In the genomic region with DNA sequence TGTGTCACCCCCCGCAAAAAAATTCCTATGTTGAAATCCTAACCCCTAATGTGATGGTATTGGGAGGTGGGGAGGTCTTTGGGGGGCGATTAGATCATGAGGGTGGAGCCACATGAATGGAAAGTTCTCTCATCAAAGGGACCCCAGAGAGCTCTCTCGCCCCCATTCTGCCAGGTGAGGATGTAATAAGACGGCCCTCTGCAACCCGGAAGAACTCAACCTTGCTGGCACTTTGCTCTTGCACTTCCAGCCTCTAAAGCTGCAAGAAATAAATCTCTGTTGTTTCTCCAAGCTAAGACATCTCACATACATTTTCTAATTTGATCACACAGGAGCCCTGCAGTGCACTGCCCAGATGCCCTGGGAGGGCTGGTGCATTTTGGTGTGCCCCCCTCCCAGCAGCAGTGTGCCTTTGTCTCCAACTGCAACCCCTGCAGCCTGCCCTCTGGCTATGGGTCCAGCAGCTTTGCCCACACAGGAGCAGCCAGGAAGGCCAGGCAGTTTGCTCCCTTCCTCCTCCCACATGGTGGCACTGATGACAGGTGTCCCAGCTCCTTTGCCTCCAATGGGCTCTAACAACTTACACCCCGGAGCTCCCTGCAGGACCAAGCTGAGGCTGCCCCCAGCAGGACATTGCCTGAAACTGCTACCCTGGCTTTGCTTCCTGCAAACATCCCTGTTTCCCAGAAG, we compare ENCODE assay signal across 9 cellular contexts. TPM values are rescaled to one million over a fixed set of nuclear protein-coding genes. Genes with fewer than 3 reads are reported as not detected.
DNase-seq lines count a peak whose midpoint lies in the region; ATAC-seq, FAIRE-seq and TF ChIP-seq lines count a peak whose summit lies in the region.
"Had no signal": no experiment of that assay in that cellular context is flagged by ENCODE, and none has a peak within 500 bp of the region (broad histone marks: within the 10 kb centered on the region; RNA-seq: fewer than 3 reads in every experiment).

No MANE protein-coding gene starts in this region.

- H2BK15ac ChIP-seq in H1 (ENCODE audit: low read length): no peak overlapping the region

- no peaks in the 10 kb centered on the region; the same call in 1 of the 2 replicates for H3K23me2 ChIP-seq in H1 (ENCODE audit: low read depth, low read length)

- no peak overlapping the region for H3K56ac ChIP-seq in H1 (replicated peaks; ENCODE audit: insufficient read length, low read depth, low read length)

- no peak overlapping the region for H3K27ac ChIP-seq in KMS-11
- H3K27ac ChIP-seq in H1 (ENCODE audit: low read depth, low read length): no peak overlapping the region
- H3K27ac ChIP-seq: skin epidermis had no signal

- H3K18ac ChIP-seq in H1 (ENCODE audit: extremely low read depth, low read length): no peak overlapping the region

- FAIRE-seq in H1 (lab: Jason Lieb, UNC): peak; percentile 95

- H3K27me3 ChIP-seq in KMS-11 (ENCODE audit: insufficient read depth, low read depth) (no peaks in the 10 kb centered on the region), H1 (replicated peaks in 1 of 4; ENCODE audit: control insufficient read depth in 3 of 4, extremely low read depth in 1 of 4, insufficient read depth in 3 of 4, low read length in 3 of 4) (no peaks in the 10 kb centered on the region)

- POLR2A ChIA-PET in H1 (lab: Charles Lee; ENCODE audit: partially characterized antibody): interaction anchor here (0.7 to 1.1 kb wide), 3 partner anchors 12 to 195 kb away, joined by 3 read pairs; no protein-coding TSS in a partner anchor

- peak; percentile 96 for TF ChIP-seq RAD21 in H1 (IDR thresholded peaks at IDR 0.05 in 1 of 2, conservative IDR thresholded peaks at IDR 0.05 in 1 of 2; ENCODE audit: low read depth in 2 of 2, low read length in 2 of 2)

- H4K20me1 ChIP-seq in KMS-11 (ENCODE audit: insufficient read depth): no peaks in the 10 kb centered on the region
- H4K20me1 ChIP-seq in H1 (replicated peaks in 1 of 2; ENCODE audit: control insufficient read depth in 1 of 2, insufficient read depth in 2 of 2, low read length in 2 of 2): peaks cover 0 to 1% of the 10 kb centered on the region in 2 experiments

- H3K4me1 ChIP-seq in KMS-11 (ENCODE audit: low read depth, poor library complexity, severe bottlenecking): no peaks in the 10 kb centered on the region
- H3K4me1 ChIP-seq in H1 (replicated peaks in 1 of 4; ENCODE audit: control insufficient read depth in 3 of 4, insufficient read depth in 4 of 4, low read length in 3 of 4): peaks cover 6 to 11% (median 7%) of the 10 kb centered on the region in 4 experiments
- H3K4me1 ChIP-seq in mucosa of descending colon (ENCODE audit: low read depth): no peaks in the 10 kb centered on the region

- DNase-seq in Daoy (ENCODE audit: low read depth) (peak; percentile 81), OCI-M1 (lab: John Stamatoyannopoulos, UW) (peak; percentile 2), H1 (ENCODE audit: low read depth in 1 of 2, low spot score in 2 of 2) (peak; percentile 58 to 75), mucosa of descending colon (peak in 2 of 3 donors; percentile 37 to 44)
- no peak for DNase-seq in activated T-cell treated with anti-CD3 and anti-CD28 coated beads, Interleukin-2, amount 50 U/mL, for 1 hour

- no peak overlapping the region for H2BK5ac ChIP-seq in H1 (ENCODE audit: low read depth, low read length)

- no peak overlapping the region for H3K14ac ChIP-seq in H1 (ENCODE audit: insufficient read length)

- no peak overlapping the region for H3K4me2 ChIP-seq in KMS-11
- no peak overlapping the region for H3K4me2 ChIP-seq in H1 (ENCODE audit: insufficient read depth in 1 of 2, low read depth in 2 of 2, low read length in 2 of 2)

- H2AK5ac ChIP-seq in H1 (ENCODE audit: low read depth, low read length): no peak overlapping the region

- no peak for TF ChIP-seq EP300 in H1 (IDR thresholded peaks at IDR 0.05; ENCODE audit: borderline replicate concordance in 1 of 2, low read depth in 2 of 2, low read length in 2 of 2)

- no peak for TF ChIP-seq POLR2A in H1 (IDR thresholded peaks at IDR 0.05; ENCODE audit: control extremely low read depth in 1 of 2, low read depth in 2 of 2, low read length in 2 of 2)

- H4K5ac ChIP-seq in H1 (ENCODE audit: insufficient read length, low read depth, low read length): no peak overlapping the region

- no peak overlapping the region for H3K9ac ChIP-seq in KMS-11
- H3K9ac ChIP-seq in H1 (replicated peaks in 1 of 4; ENCODE audit: extremely low read depth in 1 of 4, low read depth in 3 of 4, low read length in 3 of 4): no peak overlapping the region

- H3K23ac ChIP-seq in H1 (ENCODE audit: insufficient read length): no peak overlapping the region

- no peaks in the 10 kb centered on the region for H3K79me2 ChIP-seq in KMS-11 (ENCODE audit: insufficient read depth, low read depth)
- no peaks in the 10 kb centered on the region for H3K79me2 ChIP-seq in H1 (ENCODE audit: control insufficient read depth in 1 of 2, insufficient read depth in 2 of 2, low read length in 2 of 2)

- intact Hi-C loops in mucosa of descending colon (cut with DNase I, micrococcal nuclease): loop anchor here (5.0 to 10.0 kb wide), 2 partner anchors 104 to 179 kb away; no protein-coding TSS in a partner anchor

- H2BK120ac ChIP-seq in H1 (replicated peaks; ENCODE audit: low read depth, low read length): no peak overlapping the region

- WGBS in H1 (ENCODE audit: extremely low coverage in 1 of 2, insufficient coverage in 1 of 2, insufficient read length in 1 of 2, insufficient replicate concordance in 2 of 2, low coverage in 1 of 2, low lambda C conversion rate in 2 of 2, missing lambda C conversion rate in 1 of 2), 2 experiments: 59% methylated on average over 6 of the region's 6 CpGs; no CpG with 5 or more reads in 1 of the 2 experiments

- H3K79me1 ChIP-seq in H1 (ENCODE audit: low read depth, low read length): no peaks in the 10 kb centered on the region

- no peak overlapping the region for H2BK12ac ChIP-seq in H1 (ENCODE audit: low read depth, low read length)

- CTCF ChIA-PET in H1 (lab: Charles Lee; ENCODE audit: partially characterized antibody): interaction anchor here (0.5 to 13.0 kb wide), 90 partner anchors 9 to 656 kb away, joined by 3 to 268 read pairs (median 4); no protein-coding TSS in a partner anchor

- H2AFZ ChIP-seq in KMS-11 (ENCODE audit: low read depth): no peak overlapping the region
- no peak overlapping the region for H2AFZ ChIP-seq in H1 (ENCODE audit: low read length)

- peak; percentile 69 for ATAC-seq in mucosa of descending colon
- no peak for ATAC-seq in HG03571 (IDR thresholded peaks at IDR 0.05; ENCODE audit: unreplicated experiment)
- no peak for ATAC-seq in GM21423 (IDR thresholded peaks at IDR 0.05; ENCODE audit: unreplicated experiment)

- TF ChIP-seq CTCF in KMS-11 (conservative IDR thresholded peaks at IDR 0.05; ENCODE audit: low read depth, low read length) (peak; percentile 64; the same call in 1 of the 2 replicates), H1 (IDR thresholded peaks at IDR 0.05; ENCODE audit: control extremely low read depth in 1 of 3, insufficient read depth in 1 of 3, low read depth in 1 of 3, low read length in 3 of 3) (peak; percentile 80 to 95 (median 94)), mucosa of descending colon (IDR thresholded peaks at IDR 0.05) (no peak)

- H4K91ac ChIP-seq in H1 (replicated peaks; ENCODE audit: insufficient read length, low read length): no peak overlapping the region

- H3K4ac ChIP-seq in H1 (replicated peaks; ENCODE audit: insufficient read length, low read depth, low read length): no peak overlapping the region

- H4K8ac ChIP-seq in H1 (ENCODE audit: extremely low read depth, insufficient read depth, low read length): no peak overlapping the region

- no peaks in the 10 kb centered on the region for H3K9me3 ChIP-seq in H1 (ENCODE audit: insufficient read depth in 2 of 2, low read depth in 1 of 2, low read length in 1 of 2)
- no peaks in the 10 kb centered on the region for H3K9me3 ChIP-seq in mucosa of descending colon

- H3K4me3 ChIP-seq in KMS-11 (IDR thresholded peaks at IDR 0.05; ENCODE audit: insufficient read depth, low read depth, low read length) (no peak overlapping the region), H1 (ENCODE audit: extremely low read depth in 1 of 4, insufficient read depth in 2 of 4, low read depth in 3 of 4, low read length in 4 of 4) (no peak overlapping the region), mucosa of descending colon (no peak overlapping the region)
- H3K4me3 ChIP-seq: skin epidermis had no signal

- H3K36me3 ChIP-seq in KMS-11 (ENCODE audit: insufficient read depth): no peaks in the 10 kb centered on the region
- H3K36me3 ChIP-seq in H1 (ENCODE audit: control insufficient read depth in 2 of 4, insufficient read depth in 4 of 4, low read length in 3 of 4): no peaks in the 10 kb centered on the region
- no peaks in the 10 kb centered on the region for H3K36me3 ChIP-seq in mucosa of descending colon (ENCODE audit: low read depth)

- H2BK20ac ChIP-seq in H1 (ENCODE audit: low read length): no peak overlapping the region

TF ChIP-seq in H1, 55 proteins besides CTCF, POLR2A, EP300 and RAD21:
- TF ChIP-seq NANOG (IDR thresholded peaks at IDR 0.05; ENCODE audit: insufficient read depth, low read depth, low read length, poor library complexity, severe bottlenecking) (no peak), SIN3A (conservative IDR thresholded peaks at IDR 0.05 in 1 of 2, IDR thresholded peaks at IDR 0.05 in 1 of 2; ENCODE audit: low read depth in 1 of 2, low read length in 2 of 2) (peak in 1 of 2 experiments; percentile 55; a peak in 1 of 4 replicates), RBBP5 (IDR thresholded peaks at IDR 0.05; ENCODE audit: borderline replicate concordance, low read depth, low read length) (no peak)
- TF ChIP-seq, protein P1, sequence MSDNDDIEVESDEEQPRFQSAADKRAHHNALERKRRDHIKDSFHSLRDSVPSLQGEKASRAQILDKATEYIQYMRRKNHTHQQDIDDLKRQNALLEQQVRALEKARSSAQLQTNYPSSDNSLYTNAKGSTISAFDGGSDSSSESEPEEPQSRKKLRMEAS (IDR thresholded peaks at IDR 0.05): peak; percentile 32; the same call in 1 of the 2 replicates
TF ChIP-seq in H1: peak in this region for 2.

RNA-seq across cellular contexts. Expression of a gene that starts 59.3 kb away (rescaled TPM):
- 3.7 and 5.9 TPM in 2 replicates for total RNA-seq in Daoy (2014; rRNA removed; shearing (Covaris generic))
- total RNA-seq in H1 (2021; fragmentation: NEBNext Ultra II Directional; extraction: Animal tissue kit (Norgen Biotek cat#: 25700)): 32.0 and 32.5 TPM in 2 replicates
- 11.7 and 16.6 TPM in 2 replicates for polyA plus RNA-seq in H1 (2011; rRNA removed)
- 13.6 TPM for polyA plus RNA-seq in H1 (2011; cell fraction: cytosol; rRNA removed)
- 22.3 TPM for polyA plus RNA-seq in H1 (2011; cell fraction: nucleus; rRNA removed)
- polyA plus RNA-seq in H1 (2012, experiment 1 of 2): 16.5 to 22.5 TPM (median 19.6 TPM) in 4 replicates
- 10.7 TPM for polyA plus RNA-seq in H1 (2012, experiment 2 of 2)
- polyA plus RNA-seq in H1 (2013, experiment 1 of 2): 24.9 TPM
- polyA plus RNA-seq in H1 (2013, experiment 2 of 2): 23.5 TPM
- 25.6 and 30.3 TPM in 2 replicates for polyA minus RNA-seq in H1 (2011; rRNA and poly(A)+ RNA removed)
- 14.3 TPM for polyA minus RNA-seq in H1 (2011; cell fraction: cytosol; rRNA and poly(A)+ RNA removed)
- 31.5 TPM for polyA minus RNA-seq in H1 (2011; cell fraction: nucleus; rRNA and poly(A)+ RNA removed)
- total RNA-seq in mucosa of descending colon: 10 to 100 TPM in 1 of 3 donors, 1 to 10 TPM in 2; 1.8 to 21.8 (median 4.9) TPM
